1 cellular context compared by ENCODE assay signal in the genomic region with DNA sequence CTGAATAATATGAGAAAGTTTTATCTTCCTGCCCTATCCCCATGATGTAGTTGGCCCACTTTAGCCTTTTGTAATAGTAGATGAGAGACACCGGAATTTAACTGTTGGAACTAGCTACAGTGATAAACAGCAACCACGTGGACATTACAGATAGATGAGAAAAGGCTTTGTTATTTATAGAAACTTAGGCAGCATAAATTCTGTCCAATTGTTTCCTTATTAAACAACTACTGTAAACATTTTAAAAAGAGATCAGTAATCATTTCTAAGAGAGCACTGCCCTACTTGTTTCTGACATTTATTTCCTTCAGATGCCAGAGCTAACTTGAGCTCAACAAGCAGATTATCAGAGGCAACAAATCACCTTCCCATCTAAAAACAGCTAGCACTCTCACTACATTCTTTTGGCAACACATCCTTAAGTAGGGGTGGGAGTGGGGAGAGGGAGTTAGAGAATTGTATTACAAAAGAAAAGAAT.
A peak's percentile ranks its signal among the peaks of the same experiment; 100 is the strongest.
TF ChIP-seq lines count a peak whose summit lies in the region.

No MANE protein-coding gene starts in this region.

TF ChIP-seq in K562, 482 proteins besides CTCF, POLR2A, EP300 and RAD21 (continued from another document and continues in another):
- TF ChIP-seq, protein P1, sequence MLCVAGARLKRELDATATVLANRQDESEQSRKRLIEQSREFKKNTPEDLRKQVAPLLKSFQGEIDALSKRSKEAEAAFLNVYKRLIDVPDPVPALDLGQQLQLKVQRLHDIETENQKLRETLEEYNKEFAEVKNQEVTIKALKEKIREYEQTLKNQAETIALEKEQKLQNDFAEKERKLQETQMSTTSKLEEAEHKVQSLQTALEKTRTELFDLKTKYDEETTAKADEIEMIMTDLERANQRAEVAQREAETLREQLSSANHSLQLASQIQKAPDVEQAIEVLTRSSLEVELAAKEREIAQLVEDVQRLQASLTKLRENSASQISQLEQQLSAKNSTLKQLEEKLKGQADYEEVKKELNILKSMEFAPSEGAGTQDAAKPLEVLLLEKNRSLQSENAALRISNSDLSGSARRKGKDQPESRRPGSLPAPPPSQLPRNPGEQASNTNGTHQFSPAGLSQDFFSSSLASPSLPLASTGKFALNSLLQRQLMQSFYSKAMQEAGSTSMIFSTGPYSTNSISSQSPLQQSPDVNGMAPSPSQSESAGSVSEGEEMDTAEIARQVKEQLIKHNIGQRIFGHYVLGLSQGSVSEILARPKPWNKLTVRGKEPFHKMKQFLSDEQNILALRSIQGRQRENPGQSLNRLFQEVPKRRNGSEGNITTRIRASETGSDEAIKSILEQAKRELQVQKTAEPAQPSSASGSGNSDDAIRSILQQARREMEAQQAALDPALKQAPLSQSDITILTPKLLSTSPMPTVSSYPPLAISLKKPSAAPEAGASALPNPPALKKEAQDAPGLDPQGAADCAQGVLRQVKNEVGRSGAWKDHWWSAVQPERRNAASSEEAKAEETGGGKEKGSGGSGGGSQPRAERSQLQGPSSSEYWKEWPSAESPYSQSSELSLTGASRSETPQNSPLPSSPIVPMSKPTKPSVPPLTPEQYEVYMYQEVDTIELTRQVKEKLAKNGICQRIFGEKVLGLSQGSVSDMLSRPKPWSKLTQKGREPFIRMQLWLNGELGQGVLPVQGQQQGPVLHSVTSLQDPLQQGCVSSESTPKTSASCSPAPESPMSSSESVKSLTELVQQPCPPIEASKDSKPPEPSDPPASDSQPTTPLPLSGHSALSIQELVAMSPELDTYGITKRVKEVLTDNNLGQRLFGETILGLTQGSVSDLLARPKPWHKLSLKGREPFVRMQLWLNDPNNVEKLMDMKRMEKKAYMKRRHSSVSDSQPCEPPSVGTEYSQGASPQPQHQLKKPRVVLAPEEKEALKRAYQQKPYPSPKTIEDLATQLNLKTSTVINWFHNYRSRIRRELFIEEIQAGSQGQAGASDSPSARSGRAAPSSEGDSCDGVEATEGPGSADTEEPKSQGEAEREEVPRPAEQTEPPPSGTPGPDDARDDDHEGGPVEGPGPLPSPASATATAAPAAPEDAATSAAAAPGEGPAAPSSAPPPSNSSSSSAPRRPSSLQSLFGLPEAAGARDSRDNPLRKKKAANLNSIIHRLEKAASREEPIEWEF (CRISPR knock-in tag; IDR thresholded peaks at IDR 0.05) = no peak
- TF ChIP-seq POLR2AphosphoS2 (IDR thresholded peaks at IDR 0.05; ENCODE audit: low read length) (no peak), FOXK2 (conservative IDR thresholded peaks at IDR 0.05 in 1 of 2, IDR thresholded peaks at IDR 0.05 in 1 of 2; ENCODE audit: low read depth in 2 of 2) (peak; percentile 80 to 86), U2AF2 (optimal IDR thresholded peaks at IDR 0.05; ENCODE audit: low read depth, low read length) (no peak), SMC3 (conservative IDR thresholded peaks at IDR 0.05; ENCODE audit: insufficient read depth, low read depth, low read length) (no peak), HIVEP1 (CRISPR knock-in tag; IDR thresholded peaks at IDR 0.05) (no peak), ZEB2 (IDR thresholded peaks at IDR 0.05) (no peak), CBX1 (IDR thresholded peaks at IDR 0.05; ENCODE audit: low read depth) (no peak), RBM25 (IDR thresholded peaks at IDR 0.05; ENCODE audit: low read depth, low read length, severe bottlenecking) (no peak), ZNF589 (CRISPR knock-in tag; IDR thresholded peaks at IDR 0.05; ENCODE audit: low read depth) (no peak), STAT5A (IDR thresholded peaks at IDR 0.05; ENCODE audit: borderline replicate concordance, low read length) (peak; percentile 15; the same call in 1 of the 2 replicates), CCAR2 (IDR thresholded peaks at IDR 0.05; ENCODE audit: low read depth, low read length) (no peak), RBBP5 (IDR thresholded peaks at IDR 0.05; ENCODE audit: borderline replicate concordance, insufficient read depth, low read length, poor library complexity, severe bottlenecking) (no peak), ZFP36 (IDR thresholded peaks at IDR 0.05; ENCODE audit: low read depth, low read length, partially characterized antibody) (no peak), POLR2H (tag; IDR thresholded peaks at IDR 0.05; ENCODE audit: low read depth) (no peak), ZNF324 (CRISPR knock-in tag; IDR thresholded peaks at IDR 0.05) (no peak), MEIS2 (IDR thresholded peaks at IDR 0.05; ENCODE audit: partially characterized antibody) (peak; percentile 39), RBM39 (optimal IDR thresholded peaks at IDR 0.05; ENCODE audit: low read depth, low read length) (no peak), DNMT1 (IDR thresholded peaks at IDR 0.05) (no peak)
- TF ChIP-seq, protein P2, sequence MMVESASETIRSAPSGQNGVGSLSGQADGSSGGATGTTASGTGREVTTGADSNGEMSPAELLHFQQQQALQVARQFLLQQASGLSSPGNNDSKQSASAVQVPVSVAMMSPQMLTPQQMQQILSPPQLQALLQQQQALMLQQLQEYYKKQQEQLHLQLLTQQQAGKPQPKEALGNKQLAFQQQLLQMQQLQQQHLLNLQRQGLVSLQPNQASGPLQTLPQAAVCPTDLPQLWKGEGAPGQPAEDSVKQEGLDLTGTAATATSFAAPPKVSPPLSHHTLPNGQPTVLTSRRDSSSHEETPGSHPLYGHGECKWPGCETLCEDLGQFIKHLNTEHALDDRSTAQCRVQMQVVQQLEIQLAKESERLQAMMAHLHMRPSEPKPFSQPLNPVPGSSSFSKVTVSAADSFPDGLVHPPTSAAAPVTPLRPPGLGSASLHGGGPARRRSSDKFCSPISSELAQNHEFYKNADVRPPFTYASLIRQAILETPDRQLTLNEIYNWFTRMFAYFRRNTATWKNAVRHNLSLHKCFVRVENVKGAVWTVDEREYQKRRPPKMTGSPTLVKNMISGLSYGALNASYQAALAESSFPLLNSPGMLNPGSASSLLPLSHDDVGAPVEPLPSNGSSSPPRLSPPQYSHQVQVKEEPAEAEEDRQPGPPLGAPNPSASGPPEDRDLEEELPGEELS (CRISPR knock-in tag; IDR thresholded peaks at IDR 0.05; ENCODE audit: borderline replicate concordance) = no peak
- TF ChIP-seq, protein P3, sequence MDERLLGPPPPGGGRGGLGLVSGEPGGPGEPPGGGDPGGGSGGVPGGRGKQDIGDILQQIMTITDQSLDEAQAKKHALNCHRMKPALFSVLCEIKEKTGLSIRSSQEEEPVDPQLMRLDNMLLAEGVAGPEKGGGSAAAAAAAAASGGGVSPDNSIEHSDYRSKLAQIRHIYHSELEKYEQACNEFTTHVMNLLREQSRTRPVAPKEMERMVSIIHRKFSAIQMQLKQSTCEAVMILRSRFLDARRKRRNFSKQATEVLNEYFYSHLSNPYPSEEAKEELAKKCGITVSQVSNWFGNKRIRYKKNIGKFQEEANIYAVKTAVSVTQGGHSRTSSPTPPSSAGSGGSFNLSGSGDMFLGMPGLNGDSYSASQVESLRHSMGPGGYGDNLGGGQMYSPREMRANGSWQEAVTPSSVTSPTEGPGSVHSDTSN (CRISPR knock-in tag; IDR thresholded peaks at IDR 0.05; ENCODE audit: low read depth) = no peak
- TF ChIP-seq, protein P3 (tag; conservative IDR thresholded peaks at IDR 0.05; ENCODE audit: low read depth) = no peak
- TF ChIP-seq, protein P4, sequence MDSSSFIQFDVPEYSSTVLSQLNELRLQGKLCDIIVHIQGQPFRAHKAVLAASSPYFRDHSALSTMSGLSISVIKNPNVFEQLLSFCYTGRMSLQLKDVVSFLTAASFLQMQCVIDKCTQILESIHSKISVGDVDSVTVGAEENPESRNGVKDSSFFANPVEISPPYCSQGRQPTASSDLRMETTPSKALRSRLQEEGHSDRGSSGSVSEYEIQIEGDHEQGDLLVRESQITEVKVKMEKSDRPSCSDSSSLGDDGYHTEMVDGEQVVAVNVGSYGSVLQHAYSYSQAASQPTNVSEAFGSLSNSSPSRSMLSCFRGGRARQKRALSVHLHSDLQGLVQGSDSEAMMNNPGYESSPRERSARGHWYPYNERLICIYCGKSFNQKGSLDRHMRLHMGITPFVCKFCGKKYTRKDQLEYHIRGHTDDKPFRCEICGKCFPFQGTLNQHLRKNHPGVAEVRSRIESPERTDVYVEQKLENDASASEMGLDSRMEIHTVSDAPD (CRISPR knock-in tag; IDR thresholded peaks at IDR 0.05) = no peak
- TF ChIP-seq, protein P5, sequence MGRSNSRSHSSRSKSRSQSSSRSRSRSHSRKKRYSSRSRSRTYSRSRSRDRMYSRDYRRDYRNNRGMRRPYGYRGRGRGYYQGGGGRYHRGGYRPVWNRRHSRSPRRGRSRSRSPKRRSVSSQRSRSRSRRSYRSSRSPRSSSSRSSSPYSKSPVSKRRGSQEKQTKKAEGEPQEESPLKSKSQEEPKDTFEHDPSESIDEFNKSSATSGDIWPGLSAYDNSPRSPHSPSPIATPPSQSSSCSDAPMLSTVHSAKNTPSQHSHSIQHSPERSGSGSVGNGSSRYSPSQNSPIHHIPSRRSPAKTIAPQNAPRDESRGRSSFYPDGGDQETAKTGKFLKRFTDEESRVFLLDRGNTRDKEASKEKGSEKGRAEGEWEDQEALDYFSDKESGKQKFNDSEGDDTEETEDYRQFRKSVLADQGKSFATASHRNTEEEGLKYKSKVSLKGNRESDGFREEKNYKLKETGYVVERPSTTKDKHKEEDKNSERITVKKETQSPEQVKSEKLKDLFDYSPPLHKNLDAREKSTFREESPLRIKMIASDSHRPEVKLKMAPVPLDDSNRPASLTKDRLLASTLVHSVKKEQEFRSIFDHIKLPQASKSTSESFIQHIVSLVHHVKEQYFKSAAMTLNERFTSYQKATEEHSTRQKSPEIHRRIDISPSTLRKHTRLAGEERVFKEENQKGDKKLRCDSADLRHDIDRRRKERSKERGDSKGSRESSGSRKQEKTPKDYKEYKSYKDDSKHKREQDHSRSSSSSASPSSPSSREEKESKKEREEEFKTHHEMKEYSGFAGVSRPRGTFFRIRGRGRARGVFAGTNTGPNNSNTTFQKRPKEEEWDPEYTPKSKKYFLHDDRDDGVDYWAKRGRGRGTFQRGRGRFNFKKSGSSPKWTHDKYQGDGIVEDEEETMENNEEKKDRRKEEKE (IDR thresholded peaks at IDR 0.05; ENCODE audit: borderline replicate concordance in 1 of 2, control insufficient read depth in 1 of 2, low read depth in 2 of 2, low read length in 1 of 2) = no peak
- TF ChIP-seq, protein P6, sequence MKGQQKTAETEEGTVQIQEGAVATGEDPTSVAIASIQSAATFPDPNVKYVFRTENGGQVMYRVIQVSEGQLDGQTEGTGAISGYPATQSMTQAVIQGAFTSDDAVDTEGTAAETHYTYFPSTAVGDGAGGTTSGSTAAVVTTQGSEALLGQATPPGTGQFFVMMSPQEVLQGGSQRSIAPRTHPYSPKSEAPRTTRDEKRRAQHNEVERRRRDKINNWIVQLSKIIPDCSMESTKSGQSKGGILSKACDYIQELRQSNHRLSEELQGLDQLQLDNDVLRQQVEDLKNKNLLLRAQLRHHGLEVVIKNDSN (CRISPR knock-in tag; IDR thresholded peaks at IDR 0.05) = no peak
- TF ChIP-seq, protein P7, sequence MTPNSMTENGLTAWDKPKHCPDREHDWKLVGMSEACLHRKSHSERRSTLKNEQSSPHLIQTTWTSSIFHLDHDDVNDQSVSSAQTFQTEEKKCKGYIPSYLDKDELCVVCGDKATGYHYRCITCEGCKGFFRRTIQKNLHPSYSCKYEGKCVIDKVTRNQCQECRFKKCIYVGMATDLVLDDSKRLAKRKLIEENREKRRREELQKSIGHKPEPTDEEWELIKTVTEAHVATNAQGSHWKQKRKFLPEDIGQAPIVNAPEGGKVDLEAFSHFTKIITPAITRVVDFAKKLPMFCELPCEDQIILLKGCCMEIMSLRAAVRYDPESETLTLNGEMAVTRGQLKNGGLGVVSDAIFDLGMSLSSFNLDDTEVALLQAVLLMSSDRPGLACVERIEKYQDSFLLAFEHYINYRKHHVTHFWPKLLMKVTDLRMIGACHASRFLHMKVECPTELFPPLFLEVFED (CRISPR knock-in tag; conservative IDR thresholded peaks at IDR 0.05) = no peak
- TF ChIP-seq, protein P8, sequence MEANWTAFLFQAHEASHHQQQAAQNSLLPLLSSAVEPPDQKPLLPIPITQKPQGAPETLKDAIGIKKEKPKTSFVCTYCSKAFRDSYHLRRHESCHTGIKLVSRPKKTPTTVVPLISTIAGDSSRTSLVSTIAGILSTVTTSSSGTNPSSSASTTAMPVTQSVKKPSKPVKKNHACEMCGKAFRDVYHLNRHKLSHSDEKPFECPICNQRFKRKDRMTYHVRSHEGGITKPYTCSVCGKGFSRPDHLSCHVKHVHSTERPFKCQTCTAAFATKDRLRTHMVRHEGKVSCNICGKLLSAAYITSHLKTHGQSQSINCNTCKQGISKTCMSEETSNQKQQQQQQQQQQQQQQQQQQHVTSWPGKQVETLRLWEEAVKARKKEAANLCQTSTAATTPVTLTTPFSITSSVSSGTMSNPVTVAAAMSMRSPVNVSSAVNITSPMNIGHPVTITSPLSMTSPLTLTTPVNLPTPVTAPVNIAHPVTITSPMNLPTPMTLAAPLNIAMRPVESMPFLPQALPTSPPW (CRISPR knock-in tag; IDR thresholded peaks at IDR 0.05) = no peak
